ENCODE assay signal across 30 cellular contexts in genomic region chr3:184767377-184767776, GRCh38.
"Had no signal": no experiment of that assay in that cellular context is flagged by ENCODE, and none has a peak within 500 bp of the region (broad histone marks: within the 10 kb centered on the region; RNA-seq: fewer than 3 reads in every experiment).

No MANE protein-coding gene starts in this region.

- H3K27me3 ChIP-seq: breast epithelium had no signal

- H3K4me3 ChIP-seq: breast epithelium, mucosa of descending colon, SK-N-MC, skin epidermis had no signal

- H3K27me3 Mint-ChIP-seq: stimulated activated memory B cell treated with anti-CD40 and anti-IgM and Interleukin-4, amounts not matched to agents 10 μg/mL and 1 μg/mL and 100 μg/mL, for 72 hours had no signal

- H3K9me3 Mint-ChIP-seq: immature natural killer cell; memory B cell; nephron; stimulated activated memory B cell treated with anti-CD40 and anti-IgM and Interleukin-4, amounts not matched to agents 10 μg/mL and 1 μg/mL and 100 μg/mL, for 72 hours; stimulated activated naive CD8-positive, alpha-beta T cell treated with anti-CD3 and anti-CD28 coated beads, Interleukin-15, amount 100 ng/mL, for 72 hours; T-helper 1 cell treated with Interleukin-12 subunit alpha and Interleukin-12 subunit beta and Interleukin-4 antibody, amounts not matched to agents 30 μg/mL and 1 μg/mL, for 36 hours had no signal

- H3K36me3 ChIP-seq: breast epithelium, neutrophil had no signal

- H3K36me3 Mint-ChIP-seq: immature natural killer cell; memory B cell; stimulated activated memory B cell treated with anti-CD40 and anti-IgM and Interleukin-4, amounts not matched to agents 10 μg/mL and 1 μg/mL and 100 μg/mL, for 72 hours had no signal

- H3K9me3 ChIP-seq: breast epithelium, mucosa of descending colon, neutrophil had no signal

- H3K4me3 Mint-ChIP-seq: immature natural killer cell; nephron; stimulated activated memory B cell treated with anti-CD40 and anti-IgM and Interleukin-4, amounts not matched to agents 10 μg/mL and 1 μg/mL and 100 μg/mL, for 72 hours; stimulated activated naive CD8-positive, alpha-beta T cell treated with anti-CD3 and anti-CD28 coated beads, Interleukin-15, amount 100 ng/mL, for 72 hours; T-helper 1 cell treated with Interleukin-12 subunit alpha and Interleukin-12 subunit beta and Interleukin-4 antibody, amounts not matched to agents 30 μg/mL and 1 μg/mL, for 36 hours had no signal

- H3K27ac Mint-ChIP-seq: immature natural killer cell; memory B cell; stimulated activated memory B cell treated with anti-CD40 and anti-IgM and Interleukin-4, amounts not matched to agents 10 μg/mL and 1 μg/mL and 100 μg/mL, for 72 hours; T-helper 1 cell treated with Interleukin-12 subunit alpha and Interleukin-12 subunit beta and Interleukin-4 antibody, amounts not matched to agents 30 μg/mL and 1 μg/mL, for 36 hours had no signal

- ATAC-seq: activated CD4-positive, CD25-positive, alpha-beta regulatory T cell treated with anti-CD3 and anti-CD28 coated beads, Interleukin-2, amount 50 U/mL, for 24 hours; mucosa of descending colon; sciatic nerve; stimulated activated memory B cell treated with anti-CD40 and anti-IgM and Interleukin-4, amounts not matched to agents 10 μg/mL and 1 μg/mL and 100 μg/mL, for 72 hours; stimulated activated naive CD8-positive, alpha-beta T cell treated with anti-CD3 and anti-CD28 coated beads, Interleukin-15, amount 100 ng/mL, for 72 hours had no signal

- H3K4me1 ChIP-seq: breast epithelium had no signal

- H3K27ac ChIP-seq: breast epithelium, neutrophil, SK-N-MC, skin epidermis, VCaP had no signal

- H3K4me1 Mint-ChIP-seq: immature natural killer cell; stimulated activated naive CD8-positive, alpha-beta T cell treated with anti-CD3 and anti-CD28 coated beads, Interleukin-15, amount 100 ng/mL, for 72 hours had no signal

- DNase-seq: activated CD4-positive, alpha-beta T cell treated with anti-CD3 and anti-CD28 coated beads for 48 hours; activated CD4-positive, alpha-beta T cell treated with anti-CD3 and anti-CD28 coated beads, Interleukin-2, amount 50 U/mL, for 48 hours; activated CD8-positive, alpha-beta memory T cell treated with anti-CD3 and anti-CD28 coated beads, Interleukin-2, amount 50 U/mL, for 4 hours; activated gamma-delta T cell treated with Interleukin-2 at 50 U/mL for 16 hours; activated naive CD4-positive, alpha-beta T cell treated with anti-CD3 and anti-CD28 coated beads, Interleukin-2, amount 50 U/mL, for 16 hours; activated T-cell treated with anti-CD3 and anti-CD28 coated beads, Interleukin-2, amount 50 U/mL, for 1 hour; amniotic stem cell; central memory CD4-positive, alpha-beta T cell; effector memory CD4-positive, alpha-beta T cell; head of caudate nucleus; hypothalamus; immature natural killer cell; mucosa of descending colon; stimulated activated CD4-positive, alpha-beta T cell treated with anti-CD3 and anti-CD28 coated beads, Interleukin-4, amount 100 ng/mL, for 4 hours; stimulated activated CD8-positive, alpha-beta memory T cell treated with anti-CD3 and anti-CD28 coated beads, Interleukin-4, amount 100 ng/mL, for 48 hours; stimulated activated naive CD8-positive, alpha-beta T cell treated with anti-CD3 and anti-CD28 coated beads, Interleukin-15, amount 100 ng/mL, for 72 hours; substantia nigra; SW 1271; T-helper 9 cell had no signal
